8 cellular contexts compared by ENCODE assay signal in the genomic region with DNA sequence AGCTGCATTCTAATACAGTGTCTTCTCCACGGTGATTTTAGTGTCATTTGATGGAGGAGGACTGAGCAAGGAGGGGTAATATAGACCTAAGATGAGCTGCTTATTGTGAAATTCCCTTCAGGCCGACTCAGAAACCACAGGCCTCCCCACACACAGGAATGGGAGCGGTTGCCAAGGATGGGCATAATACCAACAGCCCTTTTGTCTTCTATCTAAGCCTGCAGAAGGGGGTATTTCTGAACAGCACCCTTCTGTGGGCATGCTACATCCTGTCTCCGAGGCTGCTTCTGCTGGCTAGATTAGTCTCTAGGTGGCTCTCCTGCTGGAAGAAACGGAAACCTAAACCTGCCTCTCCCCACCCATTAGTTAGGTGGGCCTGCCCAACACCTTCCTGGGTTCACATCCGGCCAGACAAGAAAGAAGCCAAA.
DNase-seq lines count a peak whose midpoint lies in the region; ATAC-seq and TF ChIP-seq lines count a peak whose summit lies in the region.

No MANE protein-coding gene starts in this region.

- 59% methylated on average over 6 of the region's 6 CpGs for WGBS in SK-N-SH (ENCODE audit: low lambda C conversion rate)
- WGBS in smooth muscle cell (ENCODE audit: low lambda C conversion rate), result 45% methylated on average over 6 of the region's 6 CpGs

- H3K27ac ChIP-seq in SK-N-SH (ENCODE audit: low read depth in 2 of 2, low read length in 1 of 2) (peak overlapping the region; percentile 5 to 100; a peak in 3 of 4 replicates), smooth muscle cell (ENCODE audit: low read depth) (no peak overlapping the region)

- H3K9me2 ChIP-seq in SK-N-SH, result no peaks in the 10 kb centered on the region

- no peak overlapping the region for H3K9ac ChIP-seq in SK-N-SH
- H3K9ac ChIP-seq in smooth muscle cell (ENCODE audit: low read depth), result no peak overlapping the region

- POLR2A ChIA-PET in SK-N-SH (lab: Yijun Ruan, JAX), result interaction anchor here (0.6 to 3.1 kb wide), 15 partner anchors 10 to 335 kb away, joined by 3 to 31 read pairs (median 4); no protein-coding TSS in a partner anchor

- H3K4me3 ChIP-seq in SK-N-SH (ENCODE audit: low read depth in 2 of 2, low read length in 1 of 2), result no peak overlapping the region
- H3K4me3 ChIP-seq in smooth muscle cell, result no peak overlapping the region

- peak overlapping the region; percentile 91 to 93 for H3K27ac Mint-ChIP-seq in effector memory CD8-positive, alpha-beta T cell

- peak overlapping the region; percentile 61 to 64 for H3K4me3 Mint-ChIP-seq in effector memory CD8-positive, alpha-beta T cell

- CTCF ChIA-PET in SK-N-SH (lab: Yijun Ruan, JAX), result interaction anchor here (0.6 to 14.2 kb wide), 85 partner anchors 8 to 574 kb away, joined by 3 to 298 read pairs (median 6); partner anchors contain the start of gene CCDC182

- no peaks in the 10 kb centered on the region for H3K27me3 Mint-ChIP-seq in effector memory CD8-positive, alpha-beta T cell

- no peaks in the 10 kb centered on the region for H4K20me1 ChIP-seq in SK-N-SH (ENCODE audit: insufficient read depth)
- H4K20me1 ChIP-seq in smooth muscle cell (ENCODE audit: low read depth), result no peaks in the 10 kb centered on the region

- H3K27me3 ChIP-seq in SK-N-SH (ENCODE audit: insufficient read depth) (no peaks in the 10 kb centered on the region), smooth muscle cell (ENCODE audit: low read depth) (no peaks in the 10 kb centered on the region)

- H3F3A ChIP-seq in SK-N-SH (replicated peaks; ENCODE audit: insufficient read depth) (no peaks in the 10 kb centered on the region), smooth muscle cell (ENCODE audit: low read depth) (peaks cover 10% of the 10 kb centered on the region)

- H3K4me1 Mint-ChIP-seq in effector memory CD8-positive, alpha-beta T cell (ENCODE audit: low read depth in 2 of 2), result peaks cover 32 to 45% of the 10 kb centered on the region in 2 donors

- H2AFZ ChIP-seq in SK-N-SH (ENCODE audit: low read depth), result no peak overlapping the region
- H2AFZ ChIP-seq in smooth muscle cell (ENCODE audit: low read depth), result no peak overlapping the region

- H3K4me2 ChIP-seq in SK-N-SH, result peak overlapping the region; percentile 16; the same call in 1 of the 2 replicates
- H3K4me2 ChIP-seq in smooth muscle cell, result peak overlapping the region; percentile 81

- peaks cover 3 to 17% of the 10 kb centered on the region in 2 experiments for H3K36me3 ChIP-seq in SK-N-SH (replicated peaks in 1 of 2; ENCODE audit: control insufficient read depth in 1 of 2, insufficient read depth in 2 of 2, low read length in 1 of 2)
- H3K36me3 ChIP-seq in smooth muscle cell (ENCODE audit: low read depth), result no peaks in the 10 kb centered on the region

- 0 out of 4 replicates have a peak, but pooled peaks of 1 of the 2 experiments have one; percentile 14 for TF ChIP-seq EP300 in SK-N-SH (IDR thresholded peaks at IDR 0.05; ENCODE audit: borderline replicate concordance in 1 of 2, low read depth in 1 of 2, low read length in 1 of 2)

- TF ChIP-seq RAD21 in SK-N-SH (IDR thresholded peaks at IDR 0.05; ENCODE audit: low read length), result no peak

- peaks cover 14% of the 10 kb centered on the region for H3K36me3 Mint-ChIP-seq in effector memory CD8-positive, alpha-beta T cell (ENCODE audit: insufficient read depth)

- H3K79me2 ChIP-seq in SK-N-SH (ENCODE audit: insufficient read depth) (no peaks in the 10 kb centered on the region), smooth muscle cell (ENCODE audit: low read depth) (no peaks in the 10 kb centered on the region)

- H3K4me1 ChIP-seq in SK-N-SH (ENCODE audit: control insufficient read depth in 1 of 2, insufficient read depth in 2 of 2, low read depth in 1 of 2, low read length in 1 of 2), result peaks cover 11 to 74% of the 10 kb centered on the region in 2 experiments; a peak in 3 of 4 replicates
- peaks cover 5% of the 10 kb centered on the region for H3K4me1 ChIP-seq in smooth muscle cell (ENCODE audit: low read depth)

- peak; percentile 48 for DNase-seq in NCI-H2171 treated with DMSO at 0.1 percent for 48 hours (lab: John Stamatoyannopoulos, UW)
- DNase-seq in NCI-H2171 (lab: John Stamatoyannopoulos, UW), result no peak
- DNase-seq in SK-N-SH, result peak; percentile 58
- peak; percentile 52 to 57 (median 56) for DNase-seq in effector memory CD8-positive, alpha-beta T cell
- DNase-seq in smooth muscle cell (lab: John Stamatoyannopoulos, UW; ENCODE audit: unreplicated experiment), result no peak
- no peak for DNase-seq in cerebellar nuclear complex (lab: John Stamatoyannopoulos, UW)

- no peaks in the 10 kb centered on the region for H3K9me3 Mint-ChIP-seq in effector memory CD8-positive, alpha-beta T cell

- TF ChIP-seq CTCF in SK-N-SH (IDR thresholded peaks at IDR 0.05) (no peak), smooth muscle cell (IDR thresholded peaks at IDR 0.05; ENCODE audit: borderline replicate concordance, insufficient read depth, poor library complexity, severe bottlenecking) (no peak)

- no peaks in the 10 kb centered on the region for H3K9me3 ChIP-seq in SK-N-SH
- H3K9me3 ChIP-seq in smooth muscle cell (replicated peaks; ENCODE audit: low read depth), result no peaks in the 10 kb centered on the region

- ATAC-seq in effector memory CD8-positive, alpha-beta T cell (replicated peaks), result peak; percentile 87
- no peak for ATAC-seq in HG02870 (IDR thresholded peaks at IDR 0.05; ENCODE audit: unreplicated experiment)
- no peak for ATAC-seq in HG02852 (IDR thresholded peaks at IDR 0.05; ENCODE audit: unreplicated experiment)

TF ChIP-seq in SK-N-SH, 30 proteins besides CTCF, POLR2A, EP300 and RAD21:
- TF ChIP-seq RCOR1 (IDR thresholded peaks at IDR 0.05; ENCODE audit: low read length), result no peak
- no peak for TF ChIP-seq MAX (IDR thresholded peaks at IDR 0.05; ENCODE audit: low read depth)
- TF ChIP-seq MEF2A (IDR thresholded peaks at IDR 0.05; ENCODE audit: borderline replicate concordance, low read depth), result no peak
- 0 out of 2 replicates have a peak, but pooled peaks have one; percentile 4 for TF ChIP-seq JUND (IDR thresholded peaks at IDR 0.05)
- TF ChIP-seq GATA2 (CRISPR knock-in tag; IDR thresholded peaks at IDR 0.05), result no peak
- TF ChIP-seq RXRA (IDR thresholded peaks at IDR 0.05; ENCODE audit: borderline replicate concordance, low read depth), result no peak
- TF ChIP-seq EZH2phosphoT487 (IDR thresholded peaks at IDR 0.05; ENCODE audit: borderline replicate concordance, low read depth), result no peak
- no peak for TF ChIP-seq TAF1 (IDR thresholded peaks at IDR 0.05; ENCODE audit: borderline replicate concordance, low read depth, low read length)
- TF ChIP-seq, protein P1, sequence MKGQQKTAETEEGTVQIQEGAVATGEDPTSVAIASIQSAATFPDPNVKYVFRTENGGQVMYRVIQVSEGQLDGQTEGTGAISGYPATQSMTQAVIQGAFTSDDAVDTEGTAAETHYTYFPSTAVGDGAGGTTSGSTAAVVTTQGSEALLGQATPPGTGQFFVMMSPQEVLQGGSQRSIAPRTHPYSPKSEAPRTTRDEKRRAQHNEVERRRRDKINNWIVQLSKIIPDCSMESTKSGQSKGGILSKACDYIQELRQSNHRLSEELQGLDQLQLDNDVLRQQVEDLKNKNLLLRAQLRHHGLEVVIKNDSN (IDR thresholded peaks at IDR 0.05; ENCODE audit: borderline replicate concordance, low read depth), result no peak
- no peak for TF ChIP-seq FOSL2 (IDR thresholded peaks at IDR 0.05; ENCODE audit: borderline replicate concordance, low read depth)
- peak; percentile 66 for TF ChIP-seq NFIC (IDR thresholded peaks at IDR 0.05; ENCODE audit: borderline replicate concordance)
- no peak for TF ChIP-seq ELF1 (IDR thresholded peaks at IDR 0.05)
- TF ChIP-seq GABPA (IDR thresholded peaks at IDR 0.05; ENCODE audit: low read depth), result no peak
- no peak for TF ChIP-seq TEAD4 (IDR thresholded peaks at IDR 0.05; ENCODE audit: borderline replicate concordance, insufficient read depth)
TF ChIP-seq in SK-N-SH: peak in this region for 2.

Comparison
In these comparisons a context has a peak if more than half of its experiments do, and no peak if none do; other contexts are left out.
1. DNase-seq: peak in NCI-H2171 treated with DMSO at 0.1 percent for 48 hours (single experiment), SK-N-SH (single experiment) and effector memory CD8-positive, alpha-beta T cell (3 of 3); none in NCI-H2171 (single experiment), smooth muscle cell (single experiment) and cerebellar nuclear complex (0 of 2).